Comparison of ENCODE assay signal across 26 cellular contexts in genomic region chr5:180059326-180059725, GRCh38. TPM values are rescaled to one million over a fixed set of nuclear protein-coding genes. Genes with fewer than 3 reads are reported as not detected.
DNase-seq lines count a peak whose midpoint lies in the region; ATAC-seq, FAIRE-seq and TF ChIP-seq lines count a peak whose summit lies in the region.
"Had no signal": no experiment of that assay in that cellular context is flagged by ENCODE, and none has a peak within 500 bp of the region (broad histone marks: within the 10 kb centered on the region; RNA-seq: fewer than 3 reads in every experiment).

No MANE protein-coding gene starts in this region.

- intact Hi-C loops in endothelial cell of umbilical vein (cut with micrococcal nuclease): no loop called here

- H3K9me2 ChIP-seq in GM23338 (ENCODE audit: insufficient read depth): no peaks in the 10 kb centered on the region

- no peaks in the 10 kb centered on the region for H3K9me3 Mint-ChIP-seq in GM23338
- H3K9me3 Mint-ChIP-seq: CD4-positive, CD25-positive, alpha-beta regulatory T cell had no signal

- H3K36me3 Mint-ChIP-seq in GM23338 (ENCODE audit: low read depth): no peaks in the 10 kb centered on the region

- H3K4me1 ChIP-seq in GM23338 (ENCODE audit: insufficient read depth) (peaks cover 67% of the 10 kb centered on the region), endothelial cell of umbilical vein (ENCODE audit: control insufficient read depth, extremely low read depth, insufficient read depth, low read length) (peaks cover 18% of the 10 kb centered on the region), neutrophil (ENCODE audit: control insufficient read depth in 1 of 2, insufficient read depth in 1 of 2, low read depth in 1 of 2, low read length in 1 of 2) (peaks cover 7 to 19% of the 10 kb centered on the region in 2 experiments)

- no peaks in the 10 kb centered on the region for H3F3A ChIP-seq in GM23338 (replicated peaks; ENCODE audit: low read depth)

- ATAC-seq in GM23338 (no peak), HG03196 (IDR thresholded peaks at IDR 0.05; ENCODE audit: unreplicated experiment) (no peak), HG03521 (IDR thresholded peaks at IDR 0.05; ENCODE audit: unreplicated experiment) (no peak)
- ATAC-seq: HepG2 had no signal

- peak overlapping the region; percentile 21 for H3K27ac Mint-ChIP-seq in GM23338
- H3K27ac Mint-ChIP-seq: CD4-positive, CD25-positive, alpha-beta regulatory T cell; HFFc6 had no signal

- H3K4me2 ChIP-seq in GM23338 (peak overlapping the region; percentile 61), endothelial cell of umbilical vein (ENCODE audit: insufficient read depth, low read length) (no peak overlapping the region)

- POLR2A ChIA-PET in endothelial cell of umbilical vein (lab: Charles Lee): no interaction called here

- CTCF ChIA-PET in endothelial cell of umbilical vein (lab: Charles Lee): no interaction called here

- DNase-seq in GM23338 (ENCODE audit: low spot score) (no peak), amniotic epithelial cell (ENCODE audit: low read depth) (peak; percentile 25), endothelial cell of umbilical vein (ENCODE audit: low read depth, low spot score) (no peak)
- no peak for DNase-seq in activated naive CD4-positive, alpha-beta T cell treated with anti-CD3 and anti-CD28 coated beads, Interleukin-2, amount 50 U/mL, for 16 hours
- DNase-seq: CD4-positive, CD25-positive, alpha-beta regulatory T cell; DMS153; DND-41; HFFc6; Karpas-422; NCI-H1105; NCI-H1436 treated with DMSO at 0.1 percent for 48 hours; NCI-H187 treated with DMSO at 0.1 percent for 48 hours; NCI-H2107; NCI-H446; NCI-H524 treated with DMSO at 0.1 percent for 48 hours; NCI-H774; SIG-M5 had no signal

- no peak overlapping the region; the same call in 2 of the 3 replicates for H3K4me3 Mint-ChIP-seq in GM23338
- H3K4me3 Mint-ChIP-seq: CD4-positive, CD25-positive, alpha-beta regulatory T cell; HFFc6 had no signal

- H3K27ac ChIP-seq in GM23338 (ENCODE audit: low read depth) (peak overlapping the region; percentile 67; the same call in 1 of the 2 replicates), endothelial cell of umbilical vein (ENCODE audit: insufficient read depth, low read depth, low read length) (peak overlapping the region; percentile 2), neutrophil (peak overlapping the region; percentile 57)
- H3K27ac ChIP-seq: SK-N-MC had no signal

- H3K79me2 ChIP-seq in GM23338 (replicated peaks; ENCODE audit: insufficient read depth): peaks cover 100% of the 10 kb centered on the region
- H3K79me2 ChIP-seq in endothelial cell of umbilical vein (ENCODE audit: control insufficient read depth, insufficient read depth, low read length): peaks cover 14% of the 10 kb centered on the region

- H2AFZ ChIP-seq in GM23338 (no peak overlapping the region), endothelial cell of umbilical vein (ENCODE audit: low read depth, low read length) (no peak overlapping the region)

- dilution Hi-C loops in endothelial cell of umbilical vein (cut with MboI; ENCODE audit: extremely low pct_ligation_motif_present, low sequenced_read_pairs): no loop called here

- BruUV-seq in endothelial cell of umbilical vein (replicated peaks; lab: Mats Ljungman, UMichigan): no TSS peak

- TF ChIP-seq POLR2A in endothelial cell of umbilical vein (IDR thresholded peaks at IDR 0.05; ENCODE audit: low read depth, low read length): no peak

- H3K4me3 ChIP-seq in GM23338: no peak overlapping the region
- no peak overlapping the region for H3K4me3 ChIP-seq in endothelial cell of umbilical vein (replicated peaks in 1 of 3; ENCODE audit: insufficient read depth in 1 of 3, low read depth in 1 of 3, low read length in 3 of 3)
- no peak overlapping the region for H3K4me3 ChIP-seq in neutrophil (ENCODE audit: low read depth in 1 of 2, low read length in 1 of 2)
- H3K4me3 ChIP-seq: HAP-1, SK-N-MC had no signal

- H3K36me3 ChIP-seq in GM23338 (ENCODE audit: insufficient read depth) (no peaks in the 10 kb centered on the region), endothelial cell of umbilical vein (ENCODE audit: control insufficient read depth in 2 of 2, extremely low read depth in 1 of 2, insufficient read depth in 2 of 2, low read length in 2 of 2) (no peaks in the 10 kb centered on the region), neutrophil (peaks cover 6% of the 10 kb centered on the region)
- H3K36me3 ChIP-seq: HAP-1 had no signal

- TF ChIP-seq CTCF in GM23338 (conservative IDR thresholded peaks at IDR 0.05; ENCODE audit: low read depth in 2 of 2): no peak
- TF ChIP-seq CTCF in endothelial cell of umbilical vein (IDR thresholded peaks at IDR 0.05; ENCODE audit: extremely low read depth in 1 of 2, insufficient read depth in 1 of 2, low read depth in 1 of 2, low read length in 2 of 2): no peak
- no peak for TF ChIP-seq CTCF in neutrophil (IDR thresholded peaks at IDR 0.05)

- H3K27me3 ChIP-seq in GM23338 (ENCODE audit: insufficient read depth): no peaks in the 10 kb centered on the region
- no peaks in the 10 kb centered on the region for H3K27me3 ChIP-seq in endothelial cell of umbilical vein (ENCODE audit: control insufficient read depth in 2 of 2, insufficient read depth in 2 of 2, low read length in 2 of 2)
- no peaks in the 10 kb centered on the region for H3K27me3 ChIP-seq in neutrophil

- H3K9me1 ChIP-seq in endothelial cell of umbilical vein (replicated peaks; ENCODE audit: control insufficient read depth, extremely low read depth, insufficient read depth, low read length): no peaks in the 10 kb centered on the region

- H4K20me1 ChIP-seq in GM23338 (replicated peaks; ENCODE audit: insufficient read depth) (peaks cover 42% of the 10 kb centered on the region), endothelial cell of umbilical vein (replicated peaks; ENCODE audit: control insufficient read depth, extremely low read depth, insufficient read depth, low read length) (no peaks in the 10 kb centered on the region)

- no peak for FAIRE-seq in endothelial cell of umbilical vein (lab: Jason Lieb, UNC)
- FAIRE-seq: GM12892, GM19239, HepG2, RCC 7860 had no signal

- H3K4me1 Mint-ChIP-seq in GM23338: peaks cover 64% of the 10 kb centered on the region

- H3K9ac ChIP-seq in endothelial cell of umbilical vein (replicated peaks; ENCODE audit: extremely low read depth, insufficient read depth, low read length): no peak overlapping the region

- H3K9me3 ChIP-seq in endothelial cell of umbilical vein (replicated peaks; ENCODE audit: control insufficient read depth, insufficient read depth, low read length) (no peaks in the 10 kb centered on the region), neutrophil (no peaks in the 10 kb centered on the region)

- H3K27me3 Mint-ChIP-seq in GM23338 (ENCODE audit: insufficient read depth, low read depth, poor library complexity): peaks cover under 1% of the 10 kb centered on the region

TF ChIP-seq in GM23338, 12 proteins besides CTCF, POLR2A, EP300 and RAD21 (continues in another document):
- TF ChIP-seq STAT1 (IDR thresholded peaks at IDR 0.05; ENCODE audit: unreplicated experiment) (no peak), POLR2AphosphoS5 (IDR thresholded peaks at IDR 0.05; ENCODE audit: low read depth) (no peak), CREB1 (CRISPR knock-in tag; IDR thresholded peaks at IDR 0.05; ENCODE audit: low read depth) (no peak), ZNF114 (CRISPR knock-in tag; IDR thresholded peaks at IDR 0.05) (no peak), NANOG (IDR thresholded peaks at IDR 0.05; ENCODE audit: borderline replicate concordance) (no peak), EZH2phosphoT487 (IDR thresholded peaks at IDR 0.05; ENCODE audit: unreplicated experiment) (no peak)

TF ChIP-seq in endothelial cell of umbilical vein, 7 proteins besides CTCF, POLR2A, EP300 and RAD21:
- TF ChIP-seq JUN (IDR thresholded peaks at IDR 0.05; ENCODE audit: borderline replicate concordance, insufficient read depth, insufficient read length, low read depth): no peak
- no peak for TF ChIP-seq MYC (IDR thresholded peaks at IDR 0.05; ENCODE audit: low read depth, low read length)
- TF ChIP-seq MAX (IDR thresholded peaks at IDR 0.05; ENCODE audit: insufficient read depth, insufficient read length): no peak
- no peak for TF ChIP-seq EZH2 (IDR thresholded peaks at IDR 0.05; ENCODE audit: borderline replicate concordance, low read depth, low read length, severe bottlenecking)
- no peak for TF ChIP-seq FOS (IDR thresholded peaks at IDR 0.05; ENCODE audit: borderline replicate concordance, insufficient read depth, low read length)
- no peak for TF ChIP-seq GATA2 (IDR thresholded peaks at IDR 0.05; ENCODE audit: insufficient read depth, insufficient read length, low read depth, low read length)
- no peak for TF ChIP-seq POLR2AphosphoS5 (IDR thresholded peaks at IDR 0.05; ENCODE audit: insufficient read depth, low read depth, low read length)

RNA-seq across cellular contexts. Expression of gene RNF130, which starts 12.2 kb away (rescaled TPM):
- total RNA-seq in GM23338 (2014; rRNA removed; shearing (Covaris generic)): 65.1 and 97.3 TPM in 2 replicates
- 55.1 and 60.1 TPM in 2 replicates for polyA plus RNA-seq in GM23338 (2016; fragmentation: Nextera tagmentation; extraction: Ambion mirVana)
- 43.0 and 44.0 TPM in 2 replicates for total RNA-seq in endothelial cell of umbilical vein
- 43.1 and 45.2 TPM in 2 replicates for polyA plus RNA-seq in endothelial cell of umbilical vein
- polyA plus RNA-seq in endothelial cell of umbilical vein (2011; cell fraction: cytosol; rRNA removed): 47.2 and 49.3 TPM in 2 replicates
- 40.6 and 41.0 TPM in 2 replicates for polyA plus RNA-seq in endothelial cell of umbilical vein (2011; cell fraction: nucleus; rRNA removed)
- polyA plus RNA-seq in endothelial cell of umbilical vein (2012): 35.8 and 40.5 TPM in 2 replicates
- polyA minus RNA-seq in endothelial cell of umbilical vein: 29.3 and 35.4 TPM in 2 replicates
- polyA minus RNA-seq in endothelial cell of umbilical vein (2011; cell fraction: cytosol; rRNA and poly(A)+ RNA removed): 11.5 TPM
- 30.5 and 41.8 TPM in 2 replicates for polyA minus RNA-seq in endothelial cell of umbilical vein (2011; cell fraction: nucleus; rRNA and poly(A)+ RNA removed)

Comparison
In these comparisons a context has a peak if more than half of its experiments do, and no peak if none do; other contexts are left out.
1. H3K27ac ChIP-seq: peak in every context shown above with its lines; median percentile 67 in GM23338; 57 in neutrophil; 2 in endothelial cell of umbilical vein.